ENCODE assay signal across 11 cellular contexts in genomic region chr6:79042088-79042798, GRCh38. TPM values are rescaled to one million over a fixed set of nuclear protein-coding genes. Genes with fewer than 3 reads are reported as not detected.
DNase-seq lines count a peak whose midpoint lies in the region; ATAC-seq, FAIRE-seq and TF ChIP-seq lines count a peak whose summit lies in the region.
"Had no signal": no experiment of that assay in that cellular context is flagged by ENCODE, and none has a peak within 500 bp of the region (broad histone marks: within the 10 kb centered on the region; RNA-seq: fewer than 3 reads in every experiment).

No MANE protein-coding gene starts in this region.

- H3K27ac Mint-ChIP-seq in activated CD8-positive, alpha-beta T cell treated with anti-CD3 and anti-CD28 coated beads for 36 hours = no peak overlapping the region
- no peak overlapping the region for H3K27ac Mint-ChIP-seq in activated CD8-positive, alpha-beta T cell treated with anti-CD3 and anti-CD28 coated beads, Interleukin-2, amount 10 ng/mL, durations not matched to agents 7 days and 5 days

- peak; percentile 62 for ATAC-seq in activated CD8-positive, alpha-beta T cell treated with anti-CD3 and anti-CD28 coated beads for 36 hours
- no peak for ATAC-seq in activated CD8-positive, alpha-beta T cell treated with anti-CD3 and anti-CD28 coated beads, Interleukin-2, amount 10 ng/mL, durations not matched to agents 7 days and 5 days
- peak; percentile 82 for ATAC-seq in GM21717 (IDR thresholded peaks at IDR 0.05; ENCODE audit: unreplicated experiment)
- ATAC-seq in HG03159 (IDR thresholded peaks at IDR 0.05; ENCODE audit: unreplicated experiment) = peak; percentile 80

- H3K36me3 Mint-ChIP-seq in activated CD8-positive, alpha-beta T cell treated with anti-CD3 and anti-CD28 coated beads for 36 hours (ENCODE audit: low read depth) = peaks cover 39% of the 10 kb centered on the region
- H3K36me3 Mint-ChIP-seq in activated CD8-positive, alpha-beta T cell treated with anti-CD3 and anti-CD28 coated beads, Interleukin-2, amount 10 ng/mL, durations not matched to agents 7 days and 5 days (ENCODE audit: low read depth) = peaks cover 50% of the 10 kb centered on the region

- peaks cover 51% of the 10 kb centered on the region for H3K4me1 Mint-ChIP-seq in activated CD8-positive, alpha-beta T cell treated with anti-CD3 and anti-CD28 coated beads for 36 hours (ENCODE audit: low read depth)
- peaks cover 31% of the 10 kb centered on the region for H3K4me1 Mint-ChIP-seq in activated CD8-positive, alpha-beta T cell treated with anti-CD3 and anti-CD28 coated beads, Interleukin-2, amount 10 ng/mL, durations not matched to agents 7 days and 5 days (ENCODE audit: low read depth)

- TF ChIP-seq CTCF in activated CD8-positive, alpha-beta T cell treated with anti-CD3 and anti-CD28 coated beads for 36 hours (IDR thresholded peaks at IDR 0.05) = no peak
- no peak for TF ChIP-seq CTCF in esophagus muscularis mucosa (IDR thresholded peaks at IDR 0.05)

- in situ Hi-C loops in ACHN (cut with HindIII; ENCODE audit: low pct_ligation_motif_present, low pct_unique_long_range_greater_than_20kb, low sequenced_read_pairs) = no loop called here

- intact Hi-C loops in activated CD8-positive, alpha-beta T cell treated with anti-CD3 and anti-CD28 coated beads for 36 hours (cut with micrococcal nuclease) = loop anchor here (5.0 kb wide), 1 partner anchor 35 kb away; the partner anchor contains the start of gene PHIP
- intact Hi-C loops in esophagus muscularis mucosa (cut with DNase I) = no loop called here

- peak; percentile 78 for FAIRE-seq in small intestine (lab: Jason Lieb, UNC)

- no peak overlapping the region for H3K4me3 Mint-ChIP-seq in activated CD8-positive, alpha-beta T cell treated with anti-CD3 and anti-CD28 coated beads for 36 hours
- no peak overlapping the region for H3K4me3 Mint-ChIP-seq in activated CD8-positive, alpha-beta T cell treated with anti-CD3 and anti-CD28 coated beads, Interleukin-2, amount 10 ng/mL, durations not matched to agents 7 days and 5 days

- H3K9me3 ChIP-seq in small intestine (ENCODE audit: control insufficient read depth, low read depth) (no peaks in the 10 kb centered on the region), esophagus muscularis mucosa (no peaks in the 10 kb centered on the region)
- H3K9me3 ChIP-seq: upper lobe of left lung had no signal

- H3K27me3 ChIP-seq in small intestine (ENCODE audit: control insufficient read depth in 2 of 2, insufficient read depth in 2 of 2, low read length in 2 of 2) (no peaks in the 10 kb centered on the region), esophagus muscularis mucosa (no peaks in the 10 kb centered on the region)
- H3K27me3 ChIP-seq: upper lobe of left lung had no signal

- CTCF ChIA-PET in activated CD8-positive, alpha-beta T cell treated with anti-CD3 and anti-CD28 coated beads for 36 hours (lab: Charles Lee) = no interaction called here
- CTCF ChIA-PET in activated CD8-positive, alpha-beta T cell treated with anti-CD3 and anti-CD28 coated beads, Interleukin-2, amount 10 ng/mL, durations not matched to agents 7 days and 5 days (lab: Charles Lee) = interaction anchor here (1.4 kb wide), 1 partner anchor 23 kb away, joined by 3 read pairs; no protein-coding TSS in a partner anchor

- H3K4me3 ChIP-seq in small intestine (ENCODE audit: low read depth in 1 of 2, low read length in 2 of 2) (no peak overlapping the region), esophagus muscularis mucosa (no peak overlapping the region)
- H3K4me3 ChIP-seq: upper lobe of left lung had no signal

- H3K36me3 ChIP-seq in small intestine (ENCODE audit: control insufficient read depth in 2 of 2, insufficient read depth in 2 of 2, low read length in 2 of 2) (peaks cover 0 to 3% of the 10 kb centered on the region in 2 donors), esophagus muscularis mucosa (peaks cover 0 to 29% (median 8%) of the 10 kb centered on the region in 4 donors)

- TF ChIP-seq POLR2A in esophagus muscularis mucosa (IDR thresholded peaks at IDR 0.05; ENCODE audit: low read depth) = no peak

- TF ChIP-seq EP300 in esophagus muscularis mucosa (IDR thresholded peaks at IDR 0.05) = no peak

- DNase-seq in activated CD8-positive, alpha-beta T cell treated with anti-CD3 and anti-CD28 coated beads for 36 hours = no peak
- DNase-seq in activated CD8-positive, alpha-beta T cell treated with anti-CD3 and anti-CD28 coated beads, Interleukin-2, amount 10 ng/mL, durations not matched to agents 7 days and 5 days = no peak
- peak; percentile 3 for DNase-seq in small intestine
- no peak for DNase-seq in ACHN
- DNase-seq in NCI-H524 treated with DMSO at 0.1 percent for 48 hours (lab: John Stamatoyannopoulos, UW) = no peak
- DNase-seq in esophagus muscularis mucosa (ENCODE audit: extremely low spot score) = no peak
- DNase-seq: NCI-H1105; stimulated activated CD4-positive, alpha-beta T cell treated with anti-CD3 and anti-CD28 coated beads, Interleukin-4, amount 100 ng/mL, for 24 hours; upper lobe of left lung had no signal

- H3K27ac ChIP-seq in small intestine (ENCODE audit: low read depth in 1 of 2, low read length in 1 of 2) = no peak overlapping the region
- H3K27ac ChIP-seq in esophagus muscularis mucosa (replicated peaks in 1 of 4) = no peak overlapping the region

- WGBS in small intestine, 3 donors = 36 to 47% (median 44%) methylated on average over 1 of the region's 1 CpG
- WGBS in esophagus muscularis mucosa = 68% methylated on average over 1 of the region's 1 CpG

- H3K27me3 Mint-ChIP-seq in activated CD8-positive, alpha-beta T cell treated with anti-CD3 and anti-CD28 coated beads for 36 hours = no peaks in the 10 kb centered on the region
- no peaks in the 10 kb centered on the region for H3K27me3 Mint-ChIP-seq in activated CD8-positive, alpha-beta T cell treated with anti-CD3 and anti-CD28 coated beads, Interleukin-2, amount 10 ng/mL, durations not matched to agents 7 days and 5 days (ENCODE audit: low read depth)

- H3K9me3 Mint-ChIP-seq in activated CD8-positive, alpha-beta T cell treated with anti-CD3 and anti-CD28 coated beads for 36 hours = no peaks in the 10 kb centered on the region
- H3K9me3 Mint-ChIP-seq in activated CD8-positive, alpha-beta T cell treated with anti-CD3 and anti-CD28 coated beads, Interleukin-2, amount 10 ng/mL, durations not matched to agents 7 days and 5 days (ENCODE audit: insufficient read depth) = no peaks in the 10 kb centered on the region

- POLR2A ChIA-PET in activated CD8-positive, alpha-beta T cell treated with anti-CD3 and anti-CD28 coated beads for 36 hours (lab: Charles Lee) = interaction anchor here (1.1 kb wide), 1 partner anchor 36 kb away, joined by 8 read pairs; the partner anchor contains the start of gene PHIP
- POLR2A ChIA-PET in activated CD8-positive, alpha-beta T cell treated with anti-CD3 and anti-CD28 coated beads, Interleukin-2, amount 10 ng/mL, durations not matched to agents 7 days and 5 days (lab: Charles Lee) = interaction anchor here (2.6 kb wide), 1 partner anchor 36 kb away, joined by 11 read pairs; the partner anchor contains the start of gene PHIP

- H3K4me1 ChIP-seq in small intestine (ENCODE audit: control insufficient read depth in 2 of 2, insufficient read depth in 1 of 2, low read depth in 1 of 2, low read length in 1 of 2) (no peaks in the 10 kb centered on the region), esophagus muscularis mucosa (peaks cover 0 to 14% (median 8%) of the 10 kb centered on the region in 4 donors)
- H3K4me1 ChIP-seq: upper lobe of left lung had no signal

RNA-seq across cellular contexts. Expression of gene PHIP, which starts 35.8 kb away (rescaled TPM):
- 10 to 100 TPM; 24.7 to 25.7 TPM for total RNA-seq in activated CD8-positive, alpha-beta T cell treated with anti-CD3 and anti-CD28 coated beads for 36 hours
- total RNA-seq in activated CD8-positive, alpha-beta T cell treated with anti-CD3 and anti-CD28 coated beads, Interleukin-2, amount 10 ng/mL, durations not matched to agents 7 days and 5 days = 10 to 100 TPM; 29.1 to 30.2 TPM
- polyA plus RNA-seq in small intestine = 1 to 10 TPM; 6.0 to 6.5 (median 6.2) TPM
- 10 to 100 TPM; 20.1 to 32.4 (median 25.5) TPM for total RNA-seq in esophagus muscularis mucosa
